Comparison of ENCODE assay signal across 9 cellular contexts in the genomic region with DNA sequence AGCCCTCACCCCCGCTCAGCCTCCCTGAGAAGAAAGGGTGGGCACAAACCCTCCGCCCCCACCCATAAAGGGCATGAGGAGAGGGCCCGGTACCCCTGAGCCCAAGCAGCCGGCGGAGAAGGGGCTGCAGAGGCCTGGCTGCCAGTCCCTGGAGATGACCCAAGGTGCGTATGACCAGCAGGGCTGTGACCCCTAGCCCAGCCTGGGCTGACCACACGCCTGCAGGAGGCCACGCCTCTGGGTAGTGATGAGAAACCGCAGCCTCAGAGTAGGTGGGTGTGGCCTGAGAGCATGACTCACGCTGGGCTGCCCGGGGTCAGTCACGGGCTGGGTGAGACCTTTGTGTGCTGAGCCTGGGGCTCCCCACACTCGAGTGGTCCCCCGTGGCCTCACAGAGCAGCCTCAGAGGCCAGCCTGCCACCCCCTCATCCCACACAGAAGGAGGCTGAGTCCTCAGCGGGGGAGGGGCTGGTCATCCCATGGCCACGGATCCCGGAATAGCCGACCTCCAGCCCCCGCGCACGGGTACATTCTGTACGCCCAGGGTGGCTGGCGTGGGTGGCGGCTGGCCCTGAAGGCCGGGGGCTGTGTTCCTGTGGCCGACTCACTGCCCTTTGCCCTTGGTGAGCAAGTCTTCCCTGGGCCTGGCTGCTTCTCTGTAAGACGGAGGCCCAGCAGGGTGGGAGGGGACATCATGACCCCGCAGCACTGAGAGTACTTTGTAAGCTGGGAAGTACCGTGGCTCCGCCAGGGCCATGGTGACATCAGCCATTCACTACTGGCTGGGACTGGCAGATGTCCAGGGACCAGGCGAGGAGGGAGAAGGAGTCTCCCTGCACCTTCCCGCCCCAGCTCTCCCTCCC.
DNase-seq lines count a peak whose midpoint lies in the region; ATAC-seq lines count a peak whose summit lies in the region.
"Had no signal": no experiment of that assay in that cellular context is flagged by ENCODE, and none has a peak within 500 bp of the region (broad histone marks: within the 10 kb centered on the region; RNA-seq: fewer than 3 reads in every experiment).

No MANE protein-coding gene starts in this region.

- no peaks in the 10 kb centered on the region for H3K9me3 Mint-ChIP-seq in activated CD4-positive, alpha-beta memory T cell treated with anti-CD3 and anti-CD28 coated beads for 36 hours
- H3K9me3 Mint-ChIP-seq: dendritic cell treated with granulocyte-macrophage colony-stimulating factor and Interleukin-4, amounts not matched to agents 40 ng/mL and 50 ng/mL, for 4 days had no signal

- H3K4me1 Mint-ChIP-seq in activated CD4-positive, alpha-beta memory T cell treated with anti-CD3 and anti-CD28 coated beads for 36 hours (ENCODE audit: low read depth): no peaks in the 10 kb centered on the region

- CTCF ChIA-PET in activated CD4-positive, alpha-beta memory T cell treated with anti-CD3 and anti-CD28 coated beads for 36 hours (lab: Charles Lee): no interaction called here

- H3K27ac Mint-ChIP-seq in activated CD4-positive, alpha-beta memory T cell treated with anti-CD3 and anti-CD28 coated beads for 36 hours: no peak overlapping the region
- H3K27ac Mint-ChIP-seq: dendritic cell treated with granulocyte-macrophage colony-stimulating factor and Interleukin-4, amounts not matched to agents 40 ng/mL and 50 ng/mL, for 4 days had no signal

- no peaks in the 10 kb centered on the region for H3K36me3 Mint-ChIP-seq in activated CD4-positive, alpha-beta memory T cell treated with anti-CD3 and anti-CD28 coated beads for 36 hours

- no peak overlapping the region for H3K4me3 Mint-ChIP-seq in activated CD4-positive, alpha-beta memory T cell treated with anti-CD3 and anti-CD28 coated beads for 36 hours
- H3K4me3 Mint-ChIP-seq: dendritic cell treated with granulocyte-macrophage colony-stimulating factor and Interleukin-4, amounts not matched to agents 40 ng/mL and 50 ng/mL, for 4 days had no signal

- no peak for ATAC-seq in HG03457 (IDR thresholded peaks at IDR 0.05; ENCODE audit: unreplicated experiment)

- intact Hi-C loops in activated CD4-positive, alpha-beta memory T cell treated with anti-CD3 and anti-CD28 coated beads for 36 hours (cut with micrococcal nuclease): no loop called here

- POLR2A ChIA-PET in activated CD4-positive, alpha-beta memory T cell treated with anti-CD3 and anti-CD28 coated beads for 36 hours (lab: Charles Lee): no interaction called here

- peak; percentile 97 for DNase-seq in AG20443 (ENCODE audit: low spot score)
- DNase-seq in HK-2 (ENCODE audit: unreplicated experiment): peak; percentile 91
- DNase-seq in activated CD4-positive, alpha-beta memory T cell treated with anti-CD3 and anti-CD28 coated beads for 36 hours: peak; percentile 15
- DNase-seq in foreskin melanocyte: peak; percentile 80
- DNase-seq in non-pigmented ciliary epithelial cell (ENCODE audit: low read depth): peak; percentile 57
- DNase-seq in NAMALWA (ENCODE audit: low spot score): no peak
- no peak for DNase-seq in cortex of kidney (lab: John Stamatoyannopoulos, UW)

- peaks cover 11% of the 10 kb centered on the region for H3K27me3 Mint-ChIP-seq in activated CD4-positive, alpha-beta memory T cell treated with anti-CD3 and anti-CD28 coated beads for 36 hours

Comparison
In these comparisons a context has a peak if more than half of its experiments do, and no peak if none do; other contexts are left out.
1. DNase-seq: peak in AG20443 (single experiment), HK-2 (single experiment), activated CD4-positive, alpha-beta memory T cell treated with anti-CD3 and anti-CD28 coated beads for 36 hours (single experiment), foreskin melanocyte (single experiment) and non-pigmented ciliary epithelial cell (single experiment); none in NAMALWA (single experiment) and cortex of kidney (single experiment).